Comparison of ENCODE assay signal across 33 cellular contexts in genomic region chr3:15703346-15703745, GRCh38.
"Had no signal": no experiment of that assay in that cellular context is flagged by ENCODE, and none has a peak within 500 bp of the region (broad histone marks: within the 10 kb centered on the region; RNA-seq: fewer than 3 reads in every experiment).

No MANE protein-coding gene starts in this region.

- H3K4me1 ChIP-seq: adrenal gland, body of pancreas, parathyroid adenoma, psoas muscle, transverse colon had no signal

- H3K27ac Mint-ChIP-seq: activated CD4-positive, alpha-beta memory T cell treated with anti-CD3 and anti-CD28 coated beads, Interleukin-2, amount 10 ng/mL, durations not matched to agents 7 days and 5 days; activated CD4-positive, alpha-beta T cell treated with anti-CD3 and anti-CD28 coated beads, Interleukin-2, amount 10 ng/mL, durations not matched to agents 7 days and 5 days; activated naive CD8-positive, alpha-beta T cell treated with anti-CD3 and anti-CD28 coated beads for 36 hours; activated T-cell treated with anti-CD3 and anti-CD28 coated beads, Interleukin-2, amount 50 U/mL, for 72 hours; endodermal cell; stimulated activated memory B cell treated with anti-CD40 and anti-IgM and Interleukin-4, amounts not matched to agents 10 μg/mL and 1 μg/mL and 100 μg/mL, for 72 hours; WTC11 had no signal

- FAIRE-seq: keratinocyte, small intestine had no signal

- H3K27me3 Mint-ChIP-seq: activated CD4-positive, alpha-beta memory T cell treated with anti-CD3 and anti-CD28 coated beads, Interleukin-2, amount 10 ng/mL, durations not matched to agents 7 days and 5 days; activated CD4-positive, alpha-beta T cell treated with anti-CD3 and anti-CD28 coated beads, Interleukin-2, amount 10 ng/mL, durations not matched to agents 7 days and 5 days; activated naive CD8-positive, alpha-beta T cell treated with anti-CD3 and anti-CD28 coated beads for 36 hours; naive thymus-derived CD4-positive, alpha-beta T cell; stimulated activated memory B cell treated with anti-CD40 and anti-IgM and Interleukin-4, amounts not matched to agents 10 μg/mL and 1 μg/mL and 100 μg/mL, for 72 hours; T-helper 17 cell had no signal

- H2AFZ ChIP-seq: parathyroid adenoma had no signal

- H3K27ac ChIP-seq: adrenal gland, body of pancreas, cardiac muscle cell, parathyroid adenoma, psoas muscle, sigmoid colon, transverse colon had no signal

- H3K9me3 ChIP-seq: adrenal gland, body of pancreas, psoas muscle, sigmoid colon, transverse colon had no signal

- H3K9ac ChIP-seq: parathyroid adenoma had no signal

- ATAC-seq: activated T-cell treated with anti-CD3 and anti-CD28 coated beads, Interleukin-2, amount 50 U/mL, for 72 hours; body of pancreas; esophagus mucosa; left cardiac atrium; left ventricle myocardium superior; naive thymus-derived CD4-positive, alpha-beta T cell; stimulated activated memory B cell treated with anti-CD40 and anti-IgM and Interleukin-4, amounts not matched to agents 10 μg/mL and 1 μg/mL and 100 μg/mL, for 72 hours; T-helper 17 cell; WTC11 had no signal

- DNase-seq: activated CD4-positive, alpha-beta memory T cell treated with anti-CD3 and anti-CD28 coated beads, Interleukin-2, amount 10 ng/mL, durations not matched to agents 7 days and 5 days; activated CD4-positive, alpha-beta T cell treated with anti-CD3 and anti-CD28 coated beads for 1 hour; activated CD4-positive, alpha-beta T cell treated with anti-CD3 and anti-CD28 coated beads, Interleukin-2, amount 10 ng/mL, durations not matched to agents 7 days and 5 days; activated naive CD4-positive, alpha-beta T cell; activated naive CD8-positive, alpha-beta T cell treated with anti-CD3 and anti-CD28 coated beads for 36 hours; activated T-cell treated with anti-CD3 and anti-CD28 coated beads, Interleukin-2, amount 50 U/mL, for 72 hours; adrenal gland; aorta; body of pancreas; cortex of kidney; endodermal cell; foreskin fibroblast; head of caudate nucleus; hippocampal formation; left cardiac atrium; left ventricle myocardium superior; mammary epithelial cell; midbrain; naive thymus-derived CD4-positive, alpha-beta T cell; psoas muscle; sigmoid colon; small intestine; stimulated activated CD4-positive, alpha-beta T cell treated with anti-CD3 and anti-CD28 coated beads, Interleukin-4, amount 100 ng/mL, for 4 hours; stimulated activated CD8-positive, alpha-beta memory T cell treated with anti-CD3 and anti-CD28 coated beads, Interleukin-4, amount 100 ng/mL, for 48 hours; T-helper 17 cell; T1000; transverse colon had no signal

- H3K9me3 Mint-ChIP-seq: activated CD4-positive, alpha-beta memory T cell treated with anti-CD3 and anti-CD28 coated beads, Interleukin-2, amount 10 ng/mL, durations not matched to agents 7 days and 5 days had no signal

- H3K4me3 ChIP-seq: adrenal gland, body of pancreas, cardiac muscle cell, psoas muscle, sigmoid colon, transverse colon had no signal

- H3K27me3 ChIP-seq: adrenal gland, body of pancreas, sigmoid colon, transverse colon had no signal

- H3K4me1 Mint-ChIP-seq: activated CD4-positive, alpha-beta memory T cell treated with anti-CD3 and anti-CD28 coated beads, Interleukin-2, amount 10 ng/mL, durations not matched to agents 7 days and 5 days; activated CD4-positive, alpha-beta T cell treated with anti-CD3 and anti-CD28 coated beads, Interleukin-2, amount 10 ng/mL, durations not matched to agents 7 days and 5 days; activated naive CD8-positive, alpha-beta T cell treated with anti-CD3 and anti-CD28 coated beads for 36 hours; endodermal cell; naive thymus-derived CD4-positive, alpha-beta T cell; WTC11 had no signal

- H3K4me3 Mint-ChIP-seq: activated CD4-positive, alpha-beta memory T cell treated with anti-CD3 and anti-CD28 coated beads, Interleukin-2, amount 10 ng/mL, durations not matched to agents 7 days and 5 days; activated CD4-positive, alpha-beta T cell treated with anti-CD3 and anti-CD28 coated beads, Interleukin-2, amount 10 ng/mL, durations not matched to agents 7 days and 5 days; activated naive CD8-positive, alpha-beta T cell treated with anti-CD3 and anti-CD28 coated beads for 36 hours; activated T-cell treated with anti-CD3 and anti-CD28 coated beads, Interleukin-2, amount 50 U/mL, for 72 hours; endodermal cell; naive thymus-derived CD4-positive, alpha-beta T cell; stimulated activated memory B cell treated with anti-CD40 and anti-IgM and Interleukin-4, amounts not matched to agents 10 μg/mL and 1 μg/mL and 100 μg/mL, for 72 hours; T-helper 17 cell; WTC11 had no signal

- H3K79me2 ChIP-seq: parathyroid adenoma had no signal
